In the genomic region with DNA sequence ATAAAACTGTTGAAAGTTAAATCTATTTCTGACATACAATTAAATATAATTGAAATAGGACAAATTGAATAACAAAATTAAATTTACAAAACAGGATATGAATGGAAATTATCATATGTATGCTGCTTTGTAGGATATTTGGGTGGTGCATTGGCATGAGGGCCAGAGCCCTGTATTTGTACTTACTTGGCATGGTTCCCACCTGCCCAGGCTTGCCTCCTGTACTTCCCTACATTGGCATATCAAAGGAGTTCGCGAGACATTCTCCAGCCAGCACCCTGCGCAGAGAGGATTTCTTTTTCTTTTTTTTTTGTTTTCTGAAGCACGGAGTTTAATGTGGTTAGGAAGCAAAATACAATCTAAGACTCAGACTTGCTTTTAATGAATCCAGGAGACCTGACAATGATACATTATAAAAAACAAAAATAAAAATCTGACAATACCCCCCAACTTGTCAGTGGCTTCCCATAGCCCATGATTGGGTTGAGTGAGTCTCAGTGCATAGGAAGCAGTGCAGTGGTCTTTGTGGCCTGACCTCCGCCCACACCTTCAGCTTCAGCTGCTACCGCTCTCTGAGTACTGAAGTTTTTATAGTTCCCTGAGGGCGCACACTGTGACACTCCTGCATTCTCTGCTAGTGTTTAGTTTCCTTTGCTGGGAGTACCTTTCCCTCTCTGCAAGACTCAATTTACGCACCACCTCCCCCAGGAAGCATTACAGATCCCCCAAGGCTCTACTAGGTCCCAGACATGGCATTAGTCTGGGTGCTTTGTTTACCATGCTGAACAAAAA, we compare ENCODE assay signal across 1 cellular context.
TF ChIP-seq lines count a peak whose summit lies in the region.

No MANE protein-coding gene starts in this region.

TF ChIP-seq in GM12878, 131 proteins besides CTCF, POLR2A, EP300 and RAD21 (continued from another document and continues in another):
- TF ChIP-seq, protein P1, sequence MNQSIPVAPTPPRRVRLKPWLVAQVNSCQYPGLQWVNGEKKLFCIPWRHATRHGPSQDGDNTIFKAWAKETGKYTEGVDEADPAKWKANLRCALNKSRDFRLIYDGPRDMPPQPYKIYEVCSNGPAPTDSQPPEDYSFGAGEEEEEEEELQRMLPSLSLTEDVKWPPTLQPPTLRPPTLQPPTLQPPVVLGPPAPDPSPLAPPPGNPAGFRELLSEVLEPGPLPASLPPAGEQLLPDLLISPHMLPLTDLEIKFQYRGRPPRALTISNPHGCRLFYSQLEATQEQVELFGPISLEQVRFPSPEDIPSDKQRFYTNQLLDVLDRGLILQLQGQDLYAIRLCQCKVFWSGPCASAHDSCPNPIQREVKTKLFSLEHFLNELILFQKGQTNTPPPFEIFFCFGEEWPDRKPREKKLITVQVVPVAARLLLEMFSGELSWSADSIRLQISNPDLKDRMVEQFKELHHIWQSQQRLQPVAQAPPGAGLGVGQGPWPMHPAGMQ (IDR thresholded peaks at IDR 0.05; ENCODE audit: borderline replicate concordance) = no peak
- TF ChIP-seq WRNIP1 (IDR thresholded peaks at IDR 0.05; ENCODE audit: borderline replicate concordance, low read depth, low read length) = no peak
- peak; percentile 70; the same call in 1 of the 2 replicates for TF ChIP-seq IKZF1 (conservative IDR thresholded peaks at IDR 0.05)
- TF ChIP-seq ESRRA (IDR thresholded peaks at IDR 0.05; ENCODE audit: low read length) = no peak
- TF ChIP-seq YY1 (IDR thresholded peaks at IDR 0.05; ENCODE audit: low read depth, low read length) = no peak
- TF ChIP-seq IKZF2 (IDR thresholded peaks at IDR 0.05) = peak in 1 of 2 experiments; percentile 31; a peak in 2 of 4 replicates
- no peak for TF ChIP-seq MTA2 (IDR thresholded peaks at IDR 0.05; ENCODE audit: low read depth)
- no peak for TF ChIP-seq PML (IDR thresholded peaks at IDR 0.05; ENCODE audit: low read length)
- no peak for TF ChIP-seq ZBED1 (IDR thresholded peaks at IDR 0.05; ENCODE audit: borderline replicate concordance)
- TF ChIP-seq, protein P2, sequence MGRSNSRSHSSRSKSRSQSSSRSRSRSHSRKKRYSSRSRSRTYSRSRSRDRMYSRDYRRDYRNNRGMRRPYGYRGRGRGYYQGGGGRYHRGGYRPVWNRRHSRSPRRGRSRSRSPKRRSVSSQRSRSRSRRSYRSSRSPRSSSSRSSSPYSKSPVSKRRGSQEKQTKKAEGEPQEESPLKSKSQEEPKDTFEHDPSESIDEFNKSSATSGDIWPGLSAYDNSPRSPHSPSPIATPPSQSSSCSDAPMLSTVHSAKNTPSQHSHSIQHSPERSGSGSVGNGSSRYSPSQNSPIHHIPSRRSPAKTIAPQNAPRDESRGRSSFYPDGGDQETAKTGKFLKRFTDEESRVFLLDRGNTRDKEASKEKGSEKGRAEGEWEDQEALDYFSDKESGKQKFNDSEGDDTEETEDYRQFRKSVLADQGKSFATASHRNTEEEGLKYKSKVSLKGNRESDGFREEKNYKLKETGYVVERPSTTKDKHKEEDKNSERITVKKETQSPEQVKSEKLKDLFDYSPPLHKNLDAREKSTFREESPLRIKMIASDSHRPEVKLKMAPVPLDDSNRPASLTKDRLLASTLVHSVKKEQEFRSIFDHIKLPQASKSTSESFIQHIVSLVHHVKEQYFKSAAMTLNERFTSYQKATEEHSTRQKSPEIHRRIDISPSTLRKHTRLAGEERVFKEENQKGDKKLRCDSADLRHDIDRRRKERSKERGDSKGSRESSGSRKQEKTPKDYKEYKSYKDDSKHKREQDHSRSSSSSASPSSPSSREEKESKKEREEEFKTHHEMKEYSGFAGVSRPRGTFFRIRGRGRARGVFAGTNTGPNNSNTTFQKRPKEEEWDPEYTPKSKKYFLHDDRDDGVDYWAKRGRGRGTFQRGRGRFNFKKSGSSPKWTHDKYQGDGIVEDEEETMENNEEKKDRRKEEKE (IDR thresholded peaks at IDR 0.05) = no peak
- TF ChIP-seq TCF12 (IDR thresholded peaks at IDR 0.05; ENCODE audit: low read depth, low read length) = peak; percentile 75; the same call in 1 of the 2 replicates
- no peak for TF ChIP-seq SREBF1 (IDR thresholded peaks at IDR 0.05; ENCODE audit: low read length)
- TF ChIP-seq, protein P3, sequence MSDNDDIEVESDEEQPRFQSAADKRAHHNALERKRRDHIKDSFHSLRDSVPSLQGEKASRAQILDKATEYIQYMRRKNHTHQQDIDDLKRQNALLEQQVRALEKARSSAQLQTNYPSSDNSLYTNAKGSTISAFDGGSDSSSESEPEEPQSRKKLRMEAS (IDR thresholded peaks at IDR 0.05; ENCODE audit: low read depth, low read length) = no peak
- no peak for TF ChIP-seq SRF (IDR thresholded peaks at IDR 0.05; ENCODE audit: low read depth in 2 of 2, low read length in 2 of 2)
- TF ChIP-seq SUPT20H (IDR thresholded peaks at IDR 0.05; ENCODE audit: borderline replicate concordance, control insufficient read depth, low read depth, low read length) = no peak
- TF ChIP-seq BCL11A (IDR thresholded peaks at IDR 0.05; ENCODE audit: low read depth, low read length) = 0 out of 2 replicates have a peak, but pooled peaks have one; percentile 34
- TF ChIP-seq PAX5 (IDR thresholded peaks at IDR 0.05; ENCODE audit: borderline replicate concordance, low read depth, low read length) = peak; percentile 49; the same call in 1 of the 2 replicates
- TF ChIP-seq NR2F1 (conservative IDR thresholded peaks at IDR 0.05) = peak; percentile 98
- no peak for TF ChIP-seq BHLHE40 (IDR thresholded peaks at IDR 0.05; ENCODE audit: borderline replicate concordance in 1 of 2, low read depth in 2 of 2, low read length in 1 of 2)
- TF ChIP-seq RUNX3 (IDR thresholded peaks at IDR 0.05; ENCODE audit: low read length) = peak; percentile 93
- TF ChIP-seq CREM (IDR thresholded peaks at IDR 0.05; ENCODE audit: low read depth) = 0 out of 2 replicates have a peak, but pooled peaks have one; percentile 15
- TF ChIP-seq HDGF (IDR thresholded peaks at IDR 0.05) = no peak
- TF ChIP-seq JUNB (IDR thresholded peaks at IDR 0.05) = no peak
- TF ChIP-seq, protein P4, sequence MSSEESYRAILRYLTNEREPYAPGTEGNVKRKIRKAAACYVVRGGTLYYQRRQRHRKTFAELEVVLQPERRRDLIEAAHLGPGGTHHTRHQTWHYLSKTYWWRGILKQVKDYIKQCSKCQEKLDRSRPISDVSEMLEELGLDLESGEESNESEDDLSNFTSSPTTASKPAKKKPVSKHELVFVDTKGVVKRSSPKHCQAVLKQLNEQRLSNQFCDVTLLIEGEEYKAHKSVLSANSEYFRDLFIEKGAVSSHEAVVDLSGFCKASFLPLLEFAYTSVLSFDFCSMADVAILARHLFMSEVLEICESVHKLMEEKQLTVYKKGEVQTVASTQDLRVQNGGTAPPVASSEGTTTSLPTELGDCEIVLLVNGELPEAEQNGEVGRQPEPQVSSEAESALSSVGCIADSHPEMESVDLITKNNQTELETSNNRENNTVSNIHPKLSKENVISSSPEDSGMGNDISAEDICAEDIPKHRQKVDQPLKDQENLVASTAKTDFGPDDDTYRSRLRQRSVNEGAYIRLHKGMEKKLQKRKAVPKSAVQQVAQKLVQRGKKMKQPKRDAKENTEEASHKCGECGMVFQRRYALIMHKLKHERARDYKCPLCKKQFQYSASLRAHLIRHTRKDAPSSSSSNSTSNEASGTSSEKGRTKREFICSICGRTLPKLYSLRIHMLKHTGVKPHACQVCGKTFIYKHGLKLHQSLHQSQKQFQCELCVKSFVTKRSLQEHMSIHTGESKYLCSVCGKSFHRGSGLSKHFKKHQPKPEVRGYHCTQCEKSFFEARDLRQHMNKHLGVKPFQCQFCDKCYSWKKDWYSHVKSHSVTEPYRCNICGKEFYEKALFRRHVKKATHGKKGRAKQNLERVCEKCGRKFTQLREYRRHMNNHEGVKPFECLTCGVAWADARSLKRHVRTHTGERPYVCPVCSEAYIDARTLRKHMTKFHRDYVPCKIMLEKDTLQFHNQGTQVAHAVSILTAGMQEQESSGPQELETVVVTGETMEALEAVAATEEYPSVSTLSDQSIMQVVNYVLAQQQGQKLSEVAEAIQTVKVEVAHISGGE (CRISPR knock-in tag; IDR thresholded peaks at IDR 0.05) = no peak
- TF ChIP-seq, protein P5, sequence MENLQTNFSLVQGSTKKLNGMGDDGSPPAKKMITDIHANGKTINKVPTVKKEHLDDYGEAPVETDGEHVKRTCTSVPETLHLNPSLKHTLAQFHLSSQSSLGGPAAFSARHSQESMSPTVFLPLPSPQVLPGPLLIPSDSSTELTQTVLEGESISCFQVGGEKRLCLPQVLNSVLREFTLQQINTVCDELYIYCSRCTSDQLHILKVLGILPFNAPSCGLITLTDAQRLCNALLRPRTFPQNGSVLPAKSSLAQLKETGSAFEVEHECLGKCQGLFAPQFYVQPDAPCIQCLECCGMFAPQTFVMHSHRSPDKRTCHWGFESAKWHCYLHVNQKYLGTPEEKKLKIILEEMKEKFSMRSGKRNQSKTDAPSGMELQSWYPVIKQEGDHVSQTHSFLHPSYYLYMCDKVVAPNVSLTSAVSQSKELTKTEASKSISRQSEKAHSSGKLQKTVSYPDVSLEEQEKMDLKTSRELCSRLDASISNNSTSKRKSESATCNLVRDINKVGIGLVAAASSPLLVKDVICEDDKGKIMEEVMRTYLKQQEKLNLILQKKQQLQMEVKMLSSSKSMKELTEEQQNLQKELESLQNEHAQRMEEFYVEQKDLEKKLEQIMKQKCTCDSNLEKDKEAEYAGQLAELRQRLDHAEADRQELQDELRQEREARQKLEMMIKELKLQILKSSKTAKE (IDR thresholded peaks at IDR 0.05; ENCODE audit: low read depth, poor library complexity, severe bottlenecking) = no peak
- TF ChIP-seq, protein P6, sequence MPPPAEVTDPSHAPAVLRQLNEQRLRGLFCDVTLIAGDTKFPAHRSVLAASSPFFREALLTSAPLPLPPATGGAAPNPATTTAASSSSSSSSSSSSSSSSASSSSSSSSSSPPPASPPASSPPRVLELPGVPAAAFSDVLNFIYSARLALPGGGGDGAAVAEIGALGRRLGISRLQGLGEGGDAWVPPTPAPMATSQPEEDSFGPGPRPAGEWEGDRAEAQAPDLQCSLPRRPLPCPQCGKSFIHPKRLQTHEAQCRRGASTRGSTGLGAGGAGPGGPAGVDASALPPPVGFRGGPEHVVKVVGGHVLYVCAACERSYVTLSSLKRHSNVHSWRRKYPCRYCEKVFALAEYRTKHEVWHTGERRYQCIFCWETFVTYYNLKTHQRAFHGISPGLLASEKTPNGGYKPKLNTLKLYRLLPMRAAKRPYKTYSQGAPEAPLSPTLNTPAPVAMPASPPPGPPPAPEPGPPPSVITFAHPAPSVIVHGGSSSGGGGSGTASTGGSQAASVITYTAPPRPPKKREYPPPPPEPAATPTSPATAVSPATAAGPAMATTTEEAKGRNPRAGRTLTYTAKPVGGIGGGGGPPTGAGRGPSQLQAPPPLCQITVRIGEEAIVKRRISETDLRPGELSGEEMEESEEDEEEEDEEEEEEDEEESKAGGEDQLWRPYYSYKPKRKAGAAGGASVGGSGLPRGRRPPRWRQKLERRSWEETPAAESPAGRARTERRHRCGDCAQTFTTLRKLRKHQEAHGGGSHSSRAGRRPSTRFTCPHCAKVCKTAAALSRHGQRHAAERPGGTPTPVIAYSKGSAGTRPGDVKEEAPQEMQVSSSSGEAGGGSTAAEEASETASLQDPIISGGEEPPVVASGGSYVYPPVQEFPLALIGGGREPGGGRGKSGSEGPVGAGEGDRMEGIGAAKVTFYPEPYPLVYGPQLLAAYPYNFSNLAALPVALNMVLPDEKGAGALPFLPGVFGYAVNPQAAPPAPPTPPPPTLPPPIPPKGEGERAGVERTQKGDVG (CRISPR knock-in tag; IDR thresholded peaks at IDR 0.05) = no peak
- TF ChIP-seq, protein P7, sequence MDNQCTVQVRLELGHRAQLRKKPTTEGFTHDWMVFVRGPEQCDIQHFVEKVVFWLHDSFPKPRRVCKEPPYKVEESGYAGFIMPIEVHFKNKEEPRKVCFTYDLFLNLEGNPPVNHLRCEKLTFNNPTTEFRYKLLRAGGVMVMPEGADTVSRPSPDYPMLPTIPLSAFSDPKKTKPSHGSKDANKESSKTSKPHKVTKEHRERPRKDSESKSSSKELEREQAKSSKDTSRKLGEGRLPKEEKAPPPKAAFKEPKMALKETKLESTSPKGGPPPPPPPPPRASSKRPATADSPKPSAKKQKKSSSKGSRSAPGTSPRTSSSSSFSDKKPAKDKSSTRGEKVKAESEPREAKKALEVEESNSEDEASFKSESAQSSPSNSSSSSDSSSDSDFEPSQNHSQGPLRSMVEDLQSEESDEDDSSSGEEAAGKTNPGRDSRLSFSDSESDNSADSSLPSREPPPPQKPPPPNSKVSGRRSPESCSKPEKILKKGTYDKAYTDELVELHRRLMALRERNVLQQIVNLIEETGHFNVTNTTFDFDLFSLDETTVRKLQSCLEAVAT (IDR thresholded peaks at IDR 0.05) = no peak
- TF ChIP-seq, protein P8, sequence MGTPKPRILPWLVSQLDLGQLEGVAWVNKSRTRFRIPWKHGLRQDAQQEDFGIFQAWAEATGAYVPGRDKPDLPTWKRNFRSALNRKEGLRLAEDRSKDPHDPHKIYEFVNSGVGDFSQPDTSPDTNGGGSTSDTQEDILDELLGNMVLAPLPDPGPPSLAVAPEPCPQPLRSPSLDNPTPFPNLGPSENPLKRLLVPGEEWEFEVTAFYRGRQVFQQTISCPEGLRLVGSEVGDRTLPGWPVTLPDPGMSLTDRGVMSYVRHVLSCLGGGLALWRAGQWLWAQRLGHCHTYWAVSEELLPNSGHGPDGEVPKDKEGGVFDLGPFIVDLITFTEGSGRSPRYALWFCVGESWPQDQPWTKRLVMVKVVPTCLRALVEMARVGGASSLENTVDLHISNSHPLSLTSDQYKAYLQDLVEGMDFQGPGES (IDR thresholded peaks at IDR 0.05) = no peak
- TF ChIP-seq NR2C1 (IDR thresholded peaks at IDR 0.05) = no peak
- peak; percentile 65 for TF ChIP-seq EED (IDR thresholded peaks at IDR 0.05; ENCODE audit: low read depth)
- peak; percentile 49; the same call in 1 of the 2 replicates for TF ChIP-seq MEF2A (IDR thresholded peaks at IDR 0.05; ENCODE audit: insufficient read depth, low read depth, low read length)
- no peak for TF ChIP-seq SREBF2 (IDR thresholded peaks at IDR 0.05; ENCODE audit: low read length)
- TF ChIP-seq POLR2AphosphoS5 (IDR thresholded peaks at IDR 0.05; ENCODE audit: low read length) = no peak
- TF ChIP-seq ASH2L (IDR thresholded peaks at IDR 0.05; ENCODE audit: borderline replicate concordance, low read depth) = no peak
- no peak for TF ChIP-seq NFYA (IDR thresholded peaks at IDR 0.05; ENCODE audit: borderline replicate concordance, low read depth, low read length)
- TF ChIP-seq, protein P9, sequence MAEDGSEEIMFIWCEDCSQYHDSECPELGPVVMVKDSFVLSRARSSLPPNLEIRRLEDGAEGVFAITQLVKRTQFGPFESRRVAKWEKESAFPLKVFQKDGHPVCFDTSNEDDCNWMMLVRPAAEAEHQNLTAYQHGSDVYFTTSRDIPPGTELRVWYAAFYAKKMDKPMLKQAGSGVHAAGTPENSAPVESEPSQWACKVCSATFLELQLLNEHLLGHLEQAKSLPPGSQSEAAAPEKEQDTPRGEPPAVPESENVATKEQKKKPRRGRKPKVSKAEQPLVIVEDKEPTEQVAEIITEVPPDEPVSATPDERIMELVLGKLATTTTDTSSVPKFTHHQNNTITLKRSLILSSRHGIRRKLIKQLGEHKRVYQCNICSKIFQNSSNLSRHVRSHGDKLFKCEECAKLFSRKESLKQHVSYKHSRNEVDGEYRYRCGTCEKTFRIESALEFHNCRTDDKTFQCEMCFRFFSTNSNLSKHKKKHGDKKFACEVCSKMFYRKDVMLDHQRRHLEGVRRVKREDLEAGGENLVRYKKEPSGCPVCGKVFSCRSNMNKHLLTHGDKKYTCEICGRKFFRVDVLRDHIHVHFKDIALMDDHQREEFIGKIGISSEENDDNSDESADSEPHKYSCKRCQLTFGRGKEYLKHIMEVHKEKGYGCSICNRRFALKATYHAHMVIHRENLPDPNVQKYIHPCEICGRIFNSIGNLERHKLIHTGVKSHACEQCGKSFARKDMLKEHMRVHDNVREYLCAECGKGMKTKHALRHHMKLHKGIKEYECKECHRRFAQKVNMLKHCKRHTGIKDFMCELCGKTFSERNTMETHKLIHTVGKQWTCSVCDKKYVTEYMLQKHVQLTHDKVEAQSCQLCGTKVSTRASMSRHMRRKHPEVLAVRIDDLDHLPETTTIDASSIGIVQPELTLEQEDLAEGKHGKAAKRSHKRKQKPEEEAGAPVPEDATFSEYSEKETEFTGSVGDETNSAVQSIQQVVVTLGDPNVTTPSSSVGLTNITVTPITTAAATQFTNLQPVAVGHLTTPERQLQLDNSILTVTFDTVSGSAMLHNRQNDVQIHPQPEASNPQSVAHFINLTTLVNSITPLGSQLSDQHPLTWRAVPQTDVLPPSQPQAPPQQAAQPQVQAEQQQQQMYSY (CRISPR knock-in tag; IDR thresholded peaks at IDR 0.05) = no peak
